Comparison of ENCODE assay signal across 13 cellular contexts in the genomic region with DNA sequence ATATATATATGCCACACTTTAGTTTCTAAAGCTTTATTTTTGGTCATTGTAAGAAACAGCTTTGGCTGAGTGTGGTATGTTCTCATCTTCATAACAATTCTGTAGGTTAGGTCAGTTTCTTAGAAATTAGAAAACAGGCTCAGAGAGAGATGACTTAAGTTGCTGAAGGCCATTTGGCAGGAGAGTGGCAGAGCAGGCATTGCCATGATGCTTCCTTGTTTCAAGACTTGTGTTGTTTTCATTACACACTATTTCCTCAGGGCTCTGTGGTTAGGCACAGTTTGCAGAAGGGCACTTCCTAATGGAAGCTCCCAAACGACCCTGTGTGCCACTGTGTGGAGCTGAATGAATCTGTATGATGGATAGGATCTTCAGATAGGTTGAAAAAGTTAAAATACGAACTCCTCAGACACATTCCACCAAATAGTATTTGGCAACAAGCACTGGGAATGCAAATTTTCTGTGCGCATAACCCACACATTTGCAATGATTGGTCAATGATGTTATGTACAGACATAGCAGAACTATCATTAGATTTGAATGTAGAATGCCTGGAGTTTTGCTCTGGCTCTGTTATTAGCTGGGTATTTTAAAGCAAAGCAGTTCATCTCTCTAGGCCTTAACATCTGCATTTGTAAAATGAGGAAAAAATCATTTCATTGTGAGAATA.
DNase-seq lines count a peak whose midpoint lies in the region; ATAC-seq and TF ChIP-seq lines count a peak whose summit lies in the region.
"Had no signal": no experiment of that assay in that cellular context is flagged by ENCODE, and none has a peak within 500 bp of the region (broad histone marks: within the 10 kb centered on the region; RNA-seq: fewer than 3 reads in every experiment).

No MANE protein-coding gene starts in this region.

- H4K20me1 ChIP-seq in HCT116 (ENCODE audit: insufficient read depth), result no peaks in the 10 kb centered on the region
- H4K20me1 ChIP-seq in mammary epithelial cell (ENCODE audit: insufficient read depth, low read length), result no peaks in the 10 kb centered on the region
- no peaks in the 10 kb centered on the region for H4K20me1 ChIP-seq in MM.1S (ENCODE audit: insufficient read depth, low read length)
- H4K20me1 ChIP-seq: BLaER1 treated with 17β-estradiol and CSF1 and Interleukin-3, amounts not matched to agents 10 nM and 100 nM had no signal

- peak overlapping the region; percentile 29 for H3K9ac ChIP-seq in HCT116 (ENCODE audit: low read length)
- no peak overlapping the region for H3K9ac ChIP-seq in mammary epithelial cell (ENCODE audit: insufficient read depth, low read length)
- no peak overlapping the region for H3K9ac ChIP-seq in MM.1S (ENCODE audit: low read length)
- H3K9ac ChIP-seq: BLaER1 treated with 17β-estradiol and CSF1 and Interleukin-3, amounts not matched to agents 10 nM and 100 nM had no signal

- intact Hi-C loops in HCT116 (cut with micrococcal nuclease), result loop anchor here (5.0 kb wide), 1 partner anchor 161 kb away; no protein-coding TSS in a partner anchor
- intact Hi-C loops in mammary epithelial cell (cut with micrococcal nuclease), result no loop called here

- ATAC-seq in HCT116 (no peak), foreskin keratinocyte (no peak), HG03039 (IDR thresholded peaks at IDR 0.05; ENCODE audit: unreplicated experiment) (no peak)
- ATAC-seq: GM12878 had no signal

- H3K4me2 ChIP-seq in HCT116 (ENCODE audit: low read length) (no peak overlapping the region), mammary epithelial cell (ENCODE audit: insufficient read depth, low read depth, low read length) (no peak overlapping the region), MM.1S (ENCODE audit: low read depth, low read length) (no peak overlapping the region)
- H3K4me2 ChIP-seq: BLaER1 treated with 17β-estradiol and CSF1 and Interleukin-3, amounts not matched to agents 10 nM and 100 nM had no signal

- H3K27me3 ChIP-seq in HCT116 (ENCODE audit: insufficient read depth, low read length), result no peaks in the 10 kb centered on the region
- no peaks in the 10 kb centered on the region for H3K27me3 ChIP-seq in mammary epithelial cell (ENCODE audit: insufficient read depth, low read length)
- no peaks in the 10 kb centered on the region for H3K27me3 ChIP-seq in foreskin keratinocyte
- H3K27me3 ChIP-seq in MM.1S (replicated peaks; ENCODE audit: insufficient read depth, low read length), result no peaks in the 10 kb centered on the region
- H3K27me3 ChIP-seq: BLaER1 treated with 17β-estradiol and CSF1 and Interleukin-3, amounts not matched to agents 10 nM and 100 nM had no signal

- H3K79me2 ChIP-seq in HCT116 (ENCODE audit: insufficient read depth, low read length), result no peaks in the 10 kb centered on the region; the same call in 1 of the 2 replicates
- no peaks in the 10 kb centered on the region for H3K79me2 ChIP-seq in mammary epithelial cell (ENCODE audit: insufficient read depth, low read length)
- no peaks in the 10 kb centered on the region for H3K79me2 ChIP-seq in MM.1S (ENCODE audit: low read length)

- no peak for TF ChIP-seq POLR2A in HCT116 (IDR thresholded peaks at IDR 0.05; ENCODE audit: borderline replicate concordance, extremely low read depth, insufficient read depth, insufficient read length)

- H3K36me3 ChIP-seq in HCT116 (ENCODE audit: control insufficient read depth in 1 of 2, insufficient read depth in 2 of 2, low read length in 2 of 2) (peaks cover 0 to 4% of the 10 kb centered on the region in 2 experiments; a peak in 1 of 4 replicates), mammary epithelial cell (ENCODE audit: insufficient read depth, low read length) (no peaks in the 10 kb centered on the region), MM.1S (replicated peaks; ENCODE audit: insufficient read depth, low read length) (no peaks in the 10 kb centered on the region)
- H3K36me3 ChIP-seq: BLaER1 treated with 17β-estradiol and CSF1 and Interleukin-3, amounts not matched to agents 10 nM and 100 nM had no signal

- H3K4me3 ChIP-seq in HCT116 (replicated peaks in 1 of 2; ENCODE audit: low read depth in 1 of 2, low read length in 2 of 2) (no peak overlapping the region), mammary epithelial cell (replicated peaks in 1 of 3; ENCODE audit: insufficient read depth in 1 of 3, low read depth in 2 of 3, low read length in 3 of 3) (no peak overlapping the region), MM.1S (ENCODE audit: low read length) (no peak overlapping the region)
- H3K4me3 ChIP-seq: BLaER1 treated with 17β-estradiol and CSF1 and Interleukin-3, amounts not matched to agents 10 nM and 100 nM; GM12878 had no signal

- POLR2A ChIA-PET in HCT116 (lab: Charles Lee), result interaction anchor here (0.9 to 5.4 kb wide), 2 partner anchors 70 to 78 kb away, joined by 5 to 33 read pairs; no protein-coding TSS in a partner anchor

- H3K4me1 ChIP-seq in HCT116 (ENCODE audit: control insufficient read depth in 1 of 2, insufficient read depth in 2 of 2, low read length in 2 of 2) (peaks cover 42 to 74% of the 10 kb centered on the region in 2 experiments), mammary epithelial cell (ENCODE audit: insufficient read depth, low read length) (peaks cover 53% of the 10 kb centered on the region), foreskin keratinocyte (peaks cover 41% of the 10 kb centered on the region), MM.1S (ENCODE audit: low read length) (no peaks in the 10 kb centered on the region)

- DNase-seq in HCT116 (ENCODE audit: low read depth, low spot score), result no peak
- peak; percentile 33 for DNase-seq in mammary epithelial cell
- DNase-seq in foreskin keratinocyte, result peak in 1 of 2 donors; percentile 65
- DNase-seq in renal cortical epithelial cell (ENCODE audit: low read depth), result peak; percentile 43
- no peak for DNase-seq in amygdala (lab: John Stamatoyannopoulos, UW)
- no peak for DNase-seq in MM.1S
- DNase-seq: 8988T; ACHN; CD4-positive, CD25-positive, alpha-beta regulatory T cell; IMR-90 had no signal

- RAD21 ChIA-PET in HCT116 (lab: Charles Lee; ENCODE audit: low non-redundant PET in 1 of 2, low total read pairs in 2 of 2, uncharacterized antibody in 2 of 2, unreplicated experiment in 2 of 2), result interaction anchor here in 1 of 2 experiments (1.0 kb wide), 1 partner anchor 205 kb away, joined by 3 read pairs; no protein-coding TSS in a partner anchor

- no peak for TF ChIP-seq CTCF in HCT116 (IDR thresholded peaks at IDR 0.05 in 2 of 3, conservative IDR thresholded peaks at IDR 0.05 in 1 of 3; ENCODE audit: borderline replicate concordance in 1 of 3, insufficient read depth in 1 of 3, low read depth in 2 of 3, low read length in 2 of 3)
- no peak for TF ChIP-seq CTCF in mammary epithelial cell (conservative IDR thresholded peaks at IDR 0.05 in 1 of 2, IDR thresholded peaks at IDR 0.05 in 1 of 2; ENCODE audit: extremely low read depth in 1 of 2, insufficient read depth in 1 of 2, low read depth in 1 of 2, low read length in 2 of 2)
- TF ChIP-seq CTCF in foreskin keratinocyte (conservative IDR thresholded peaks at IDR 0.05), result no peak
- no peak for TF ChIP-seq CTCF in MM.1S (IDR thresholded peaks at IDR 0.05; ENCODE audit: low read length)

- CTCF ChIA-PET in HCT116 (lab: Charles Lee), result interaction anchor here (1.0 to 1.3 kb wide), 2 partner anchors 10 to 196 kb away, joined by 3 read pairs; no protein-coding TSS in a partner anchor
- CTCF ChIA-PET in mammary epithelial cell (lab: Charles Lee; ENCODE audit: low non-redundant PET), result no interaction called here

- in situ Hi-C loops in mammary epithelial cell (cut with MboI; ENCODE audit: low sequenced_read_pairs in 2 of 2), result loop anchor here (5.0 to 25.0 kb wide), 2 partner anchors 71 to 266 kb away; partner anchors contain the start of gene HS3ST1 (in 2 of the 2)

- H3K9me2 ChIP-seq in HCT116 (ENCODE audit: insufficient read depth), result no peaks in the 10 kb centered on the region
- no peaks in the 10 kb centered on the region for H3K9me2 ChIP-seq in MM.1S (replicated peaks; ENCODE audit: insufficient read depth, low read length)

- WGBS in mammary epithelial cell (ENCODE audit: low coverage, missing lambda C conversion rate), result 79% methylated on average over 2 of the region's 3 CpGs

- dilution Hi-C loops in mammary epithelial cell (cut with HindIII; ENCODE audit: low sequenced_read_pairs), result loop anchor here (5.0 kb wide), 1 partner anchor 81 kb away; no protein-coding TSS in a partner anchor

- BruUV-seq in HCT116 (replicated peaks; lab: Mats Ljungman, UMichigan) (no TSS peak), mammary epithelial cell (replicated peaks; lab: Mats Ljungman, UMichigan) (no TSS peak)

- TF ChIP-seq RAD21 in HCT116 (IDR thresholded peaks at IDR 0.05; ENCODE audit: low read depth), result no peak

- H3K9me3 ChIP-seq in HCT116 (ENCODE audit: control insufficient read depth in 1 of 2, insufficient read depth in 1 of 2, low read depth in 1 of 2, low read length in 2 of 2), result no peaks in the 10 kb centered on the region; a peak in 1 of 4 replicates
- H3K9me3 ChIP-seq in mammary epithelial cell (replicated peaks; ENCODE audit: insufficient read depth, low read length), result no peaks in the 10 kb centered on the region
- H3K9me3 ChIP-seq in MM.1S (replicated peaks; ENCODE audit: insufficient read depth, low read length), result no peaks in the 10 kb centered on the region

- H3K27ac ChIP-seq in HCT116 (ENCODE audit: low read depth, low read length), result peak overlapping the region; percentile 28; the same call in 1 of the 2 replicates
- H3K27ac ChIP-seq in mammary epithelial cell (ENCODE audit: insufficient read depth, low read depth, low read length), result no peak overlapping the region
- peak overlapping the region; percentile 11 for H3K27ac ChIP-seq in foreskin keratinocyte
- H3K27ac ChIP-seq in MM.1S (ENCODE audit: low read length), result no peak overlapping the region
- H3K27ac ChIP-seq: BLaER1 treated with 17β-estradiol and CSF1 and Interleukin-3, amounts not matched to agents 10 nM and 100 nM had no signal

- no peaks in the 10 kb centered on the region for H3F3A ChIP-seq in MM.1S (ENCODE audit: insufficient read depth, low read length)

- no peak overlapping the region for H2AFZ ChIP-seq in HCT116 (ENCODE audit: low read depth, low read length, poor library complexity, severe bottlenecking)
- peak overlapping the region; percentile 17 for H2AFZ ChIP-seq in mammary epithelial cell (ENCODE audit: low read depth, low read length)
- no peak overlapping the region for H2AFZ ChIP-seq in MM.1S (ENCODE audit: low read length)

TF ChIP-seq in HCT116, 20 proteins besides CTCF, POLR2A, EP300 and RAD21:
- TF ChIP-seq EZH2 (IDR thresholded peaks at IDR 0.05) (no peak), MAX (IDR thresholded peaks at IDR 0.05) (no peak), FOSL1 (IDR thresholded peaks at IDR 0.05; ENCODE audit: low read depth) (no peak)

Comparison
In these comparisons a context has a peak if more than half of its experiments do, and no peak if none do; other contexts are left out.
1. DNase-seq: peak in mammary epithelial cell (single experiment) and renal cortical epithelial cell (single experiment); none in HCT116 (single experiment), amygdala (0 of 56) and MM.1S (single experiment).
2. H3K27ac ChIP-seq: peak in HCT116 (single experiment) and foreskin keratinocyte (single experiment); none in mammary epithelial cell (single experiment) and MM.1S (single experiment).